8 cellular contexts compared by ENCODE assay signal in genomic region chr7:2758673-2759603, GRCh38.
DNase-seq lines count a peak whose midpoint lies in the region; ATAC-seq and TF ChIP-seq lines count a peak whose summit lies in the region.

No MANE protein-coding gene starts in this region.

- H3K4me1 Mint-ChIP-seq in glutamatergic neuron (ENCODE audit: low read depth, unreplicated experiment): peaks cover 51% of the 10 kb centered on the region

- H3K9me3 Mint-ChIP-seq in glutamatergic neuron (ENCODE audit: unreplicated experiment): peaks cover 16% of the 10 kb centered on the region

- peak overlapping the region; percentile 95 for H3K27ac Mint-ChIP-seq in glutamatergic neuron (ENCODE audit: unreplicated experiment)

- H3K27me3 Mint-ChIP-seq in glutamatergic neuron (ENCODE audit: unreplicated experiment): peaks cover 11% of the 10 kb centered on the region

- H3K4me3 ChIP-seq in WI38 (ENCODE audit: low read depth, low read length): peak overlapping the region; percentile 42

- H3K36me3 Mint-ChIP-seq in glutamatergic neuron (ENCODE audit: unreplicated experiment): no peaks in the 10 kb centered on the region

- TF ChIP-seq CTCF in WI38 (IDR thresholded peaks at IDR 0.05; ENCODE audit: low read depth, low read length) (no peak), glutamatergic neuron (IDR thresholded peaks at IDR 0.05; ENCODE audit: partially characterized antibody, unreplicated experiment) (no peak)

- peak overlapping the region; percentile 61 for H3K4me3 Mint-ChIP-seq in glutamatergic neuron (ENCODE audit: unreplicated experiment)

- ATAC-seq in activated CD4-positive, CD25-positive, alpha-beta regulatory T cell treated with anti-CD3 and anti-CD28 coated beads, Interleukin-2, amount 50 U/mL, for 24 hours: peak; percentile 8 to 12
- ATAC-seq in HG03139 (IDR thresholded peaks at IDR 0.05; ENCODE audit: unreplicated experiment): no peak

- DNase-seq in activated CD4-positive, CD25-positive, alpha-beta regulatory T cell (lab: John Stamatoyannopoulos, UW): no peak
- DNase-seq in glutamatergic neuron (no peak), superior temporal gyrus (ENCODE audit: extremely low spot score) (peak; percentile 22), A172 (ENCODE audit: low spot score) (no peak), SKM-1 treated with dmso at 0.1 percent for 144 hours (lab: John Stamatoyannopoulos, UW; ENCODE audit: unreplicated experiment) (no peak)
